Comparison of ENCODE assay signal across 11 cellular contexts in genomic region chr14:69002069-69002468, GRCh38. TPM values are rescaled to one million over a fixed set of nuclear protein-coding genes. Genes with fewer than 3 reads are reported as not detected.
DNase-seq lines count a peak whose midpoint lies in the region; ATAC-seq, FAIRE-seq and TF ChIP-seq lines count a peak whose summit lies in the region.
"Had no signal": no experiment of that assay in that cellular context is flagged by ENCODE, and none has a peak within 500 bp of the region (broad histone marks: within the 10 kb centered on the region; RNA-seq: fewer than 3 reads in every experiment).

No MANE protein-coding gene starts in this region.

- H2BK12ac ChIP-seq in H1 (ENCODE audit: low read depth, low read length), result no peak overlapping the region

- DNase-seq in EH (ENCODE audit: low read depth) (peak; percentile 46), NB4 (ENCODE audit: low read depth) (peak; percentile 22), H1 (ENCODE audit: low read depth in 1 of 2, low spot score in 2 of 2) (no peak), myocyte (ENCODE audit: low read depth) (peak; percentile 32), MG63 (no peak), KG1 (lab: John Stamatoyannopoulos, UW) (no peak)
- no peak for DNase-seq in activated CD4-positive, alpha-beta T cell treated with anti-CD3 and anti-CD28 coated beads, Interleukin-2, amount 50 U/mL, for 1 hour
- DNase-seq: naive B cell, NCI-H226 had no signal

- no peaks in the 10 kb centered on the region for H3K9me3 ChIP-seq in H1 (ENCODE audit: insufficient read depth in 2 of 2, low read depth in 1 of 2, low read length in 1 of 2)
- H3K9me3 ChIP-seq in MG63, result no peaks in the 10 kb centered on the region

- H3K4ac ChIP-seq in H1 (replicated peaks; ENCODE audit: insufficient read length, low read depth, low read length), result no peak overlapping the region

- TF ChIP-seq EP300 in H1 (IDR thresholded peaks at IDR 0.05; ENCODE audit: borderline replicate concordance in 1 of 2, low read depth in 2 of 2, low read length in 2 of 2), result no peak

- H2AK5ac ChIP-seq in H1 (ENCODE audit: low read depth, low read length), result no peak overlapping the region; the same call in 1 of the 2 replicates

- no peak overlapping the region for H3K9ac ChIP-seq in H1 (replicated peaks in 1 of 4; ENCODE audit: extremely low read depth in 1 of 4, low read depth in 3 of 4, low read length in 3 of 4)

- H3K18ac ChIP-seq in H1 (ENCODE audit: extremely low read depth, low read length), result no peak overlapping the region

- H4K5ac ChIP-seq in H1 (ENCODE audit: insufficient read length, low read depth, low read length), result no peak overlapping the region

- peak overlapping the region; percentile 32; the same call in 1 of the 2 replicates for H2BK15ac ChIP-seq in H1 (ENCODE audit: low read length)

- H4K8ac ChIP-seq in H1 (ENCODE audit: extremely low read depth, insufficient read depth, low read length), result no peak overlapping the region

- H2AFZ ChIP-seq in H1 (ENCODE audit: low read length), result no peak overlapping the region

- H4K91ac ChIP-seq in H1 (replicated peaks; ENCODE audit: insufficient read length, low read length), result no peak overlapping the region

- no peak overlapping the region for H2BK5ac ChIP-seq in H1 (ENCODE audit: low read depth, low read length)

- TF ChIP-seq CTCF in NB4 (IDR thresholded peaks at IDR 0.05; ENCODE audit: low read depth, low read length) (peak; percentile 25), H1 (IDR thresholded peaks at IDR 0.05; ENCODE audit: control extremely low read depth in 1 of 3, insufficient read depth in 1 of 3, low read depth in 1 of 3, low read length in 3 of 3) (peak; percentile 13 to 55 (median 30); a peak in 3 of 4 replicates)

- no peaks in the 10 kb centered on the region for H3K36me3 ChIP-seq in H1 (ENCODE audit: control insufficient read depth in 2 of 4, insufficient read depth in 4 of 4, low read length in 3 of 4)
- H3K36me3 ChIP-seq in MG63, result no peaks in the 10 kb centered on the region

- H4K20me1 ChIP-seq in H1 (replicated peaks in 1 of 2; ENCODE audit: control insufficient read depth in 1 of 2, insufficient read depth in 2 of 2, low read length in 2 of 2), result no peaks in the 10 kb centered on the region

- peak; percentile 38 to 57 for TF ChIP-seq RAD21 in H1 (IDR thresholded peaks at IDR 0.05 in 1 of 2, conservative IDR thresholded peaks at IDR 0.05 in 1 of 2; ENCODE audit: low read depth in 2 of 2, low read length in 2 of 2)

- no peaks in the 10 kb centered on the region for H3K79me1 ChIP-seq in H1 (ENCODE audit: low read depth, low read length)

- POLR2A ChIA-PET in H1 (lab: Charles Lee; ENCODE audit: partially characterized antibody), result interaction anchor here (1.3 to 2.5 kb wide), 3 partner anchors 22 to 27 kb away, joined by 4 to 12 read pairs (median 8); no protein-coding TSS in a partner anchor

- H3K79me2 ChIP-seq in H1 (ENCODE audit: control insufficient read depth in 1 of 2, insufficient read depth in 2 of 2, low read length in 2 of 2), result no peaks in the 10 kb centered on the region

- no peak for ATAC-seq in GM21528 (IDR thresholded peaks at IDR 0.05; ENCODE audit: low FRiP score, unreplicated experiment)

- peaks cover 3 to 18% (median 15%) of the 10 kb centered on the region in 4 experiments for H3K4me1 ChIP-seq in H1 (replicated peaks in 1 of 4; ENCODE audit: control insufficient read depth in 3 of 4, insufficient read depth in 4 of 4, low read length in 3 of 4)

- no peak overlapping the region for H3K4me2 ChIP-seq in H1 (ENCODE audit: insufficient read depth in 1 of 2, low read depth in 2 of 2, low read length in 2 of 2)

- no peak overlapping the region for H2BK120ac ChIP-seq in H1 (replicated peaks; ENCODE audit: low read depth, low read length)

- 87% methylated on average over 3 of the region's 3 CpGs; no CpG with 5 or more reads in 1 of the 2 experiments for WGBS in H1 (ENCODE audit: extremely low coverage in 1 of 2, insufficient coverage in 1 of 2, insufficient read length in 1 of 2, insufficient replicate concordance in 2 of 2, low coverage in 1 of 2, low lambda C conversion rate in 2 of 2, missing lambda C conversion rate in 1 of 2), 2 experiments

- H3K56ac ChIP-seq in H1 (replicated peaks; ENCODE audit: insufficient read length, low read depth, low read length), result no peak overlapping the region

- peak; percentile 50 for FAIRE-seq in H1 (lab: Jason Lieb, UNC)
- FAIRE-seq: endometrium had no signal

- no peak overlapping the region for H3K14ac ChIP-seq in H1 (ENCODE audit: insufficient read length)

- 0 out of 2 replicates have a peak overlapping the region, but pooled peaks have one; percentile 36 for H2BK20ac ChIP-seq in H1 (ENCODE audit: low read length)

- H3K23ac ChIP-seq in H1 (ENCODE audit: insufficient read length), result no peak overlapping the region

- H3K23me2 ChIP-seq in H1 (ENCODE audit: low read depth, low read length), result no peaks in the 10 kb centered on the region; the same call in 1 of the 2 replicates

- no peak for TF ChIP-seq POLR2A in NB4 (IDR thresholded peaks at IDR 0.05; ENCODE audit: extremely low read depth, insufficient read length)
- no peak for TF ChIP-seq POLR2A in H1 (IDR thresholded peaks at IDR 0.05; ENCODE audit: control extremely low read depth in 1 of 2, low read depth in 2 of 2, low read length in 2 of 2)

- H3K4me3 ChIP-seq in NB4 (ENCODE audit: low read depth, low read length) (no peak overlapping the region), H1 (ENCODE audit: extremely low read depth in 1 of 4, insufficient read depth in 2 of 4, low read depth in 3 of 4, low read length in 4 of 4) (no peak overlapping the region), MG63 (no peak overlapping the region)

- H3K27me3 ChIP-seq in H1 (replicated peaks in 1 of 4; ENCODE audit: control insufficient read depth in 3 of 4, extremely low read depth in 1 of 4, insufficient read depth in 3 of 4, low read length in 3 of 4) (no peaks in the 10 kb centered on the region), MG63 (no peaks in the 10 kb centered on the region)

- H3K27ac ChIP-seq in H1 (ENCODE audit: low read depth, low read length), result no peak overlapping the region

- CTCF ChIA-PET in H1 (lab: Charles Lee; ENCODE audit: partially characterized antibody), result interaction anchor here (0.5 to 4.8 kb wide), 23 partner anchors 10 to 1867 kb away, joined by 3 to 24 read pairs (median 4); no protein-coding TSS in a partner anchor

TF ChIP-seq in H1, 55 proteins besides CTCF, POLR2A, EP300 and RAD21 (continues in another document):
- no peak for TF ChIP-seq KDM5A (IDR thresholded peaks at IDR 0.05; ENCODE audit: low read length)
- TF ChIP-seq CBX8 (IDR thresholded peaks at IDR 0.05; ENCODE audit: borderline replicate concordance, low read depth, low read length), result no peak
- TF ChIP-seq MAFK (IDR thresholded peaks at IDR 0.05; ENCODE audit: low read depth, low read length), result no peak
- TF ChIP-seq TAF7 (optimal IDR thresholded peaks at IDR 0.05; ENCODE audit: borderline replicate concordance, low read depth, low read length), result no peak
- no peak for TF ChIP-seq ASH2L (IDR thresholded peaks at IDR 0.05; ENCODE audit: low read length)
- no peak for TF ChIP-seq GABPA (IDR thresholded peaks at IDR 0.05; ENCODE audit: borderline replicate concordance, insufficient read depth, low read length)
- no peak for TF ChIP-seq CTBP2 (IDR thresholded peaks at IDR 0.05; ENCODE audit: borderline replicate concordance, insufficient read depth, insufficient read length, low read length)
- no peak for TF ChIP-seq SP2 (IDR thresholded peaks at IDR 0.05; ENCODE audit: low read length)
- TF ChIP-seq JUN (IDR thresholded peaks at IDR 0.05; ENCODE audit: low read depth, low read length), result no peak
- no peak for TF ChIP-seq JUND (IDR thresholded peaks at IDR 0.05; ENCODE audit: low read length)

RNA-seq across cellular contexts. Expression of gene ACTN1, which starts 23.0 kb away (rescaled TPM):
- total RNA-seq in H1 (2021; fragmentation: NEBNext Ultra II Directional; extraction: Animal tissue kit (Norgen Biotek cat#: 25700)), result 253 and 262 TPM in 2 replicates
- polyA plus RNA-seq in H1 (2011; rRNA removed), result 236 and 302 TPM in 2 replicates
- 181 TPM for polyA plus RNA-seq in H1 (2011; cell fraction: cytosol; rRNA removed)
- 508 TPM for polyA plus RNA-seq in H1 (2011; cell fraction: nucleus; rRNA removed)
- polyA plus RNA-seq in H1 (2012, experiment 1 of 2), result 230 to 270 TPM (median 252 TPM) in 4 replicates
- polyA plus RNA-seq in H1 (2012, experiment 2 of 2), result 133 TPM
- polyA plus RNA-seq in H1 (2013, experiment 1 of 2), result 162 TPM
- 147 TPM for polyA plus RNA-seq in H1 (2013, experiment 2 of 2)
- 205 and 224 TPM in 2 replicates for polyA minus RNA-seq in H1 (2011; rRNA and poly(A)+ RNA removed)
- 222 TPM for polyA minus RNA-seq in H1 (2011; cell fraction: cytosol; rRNA and poly(A)+ RNA removed)
- polyA minus RNA-seq in H1 (2011; cell fraction: nucleus; rRNA and poly(A)+ RNA removed), result 201 TPM
- total RNA-seq in myocyte, result 171 and 188 TPM in 2 replicates
- 773 TPM for polyA plus RNA-seq in myocyte (2012)
- total RNA-seq in MG63 (2014; rRNA removed; shearing (Covaris generic); ENCODE audit: low replicate concordance), result 61.9 and 80.5 TPM in 2 replicates

Comparison
In these comparisons a context has a peak if more than half of its experiments do, and no peak if none do; other contexts are left out.
1. DNase-seq: peak in EH (single experiment), NB4 (single experiment) and myocyte (single experiment); none in H1 (0 of 2), MG63 (single experiment), KG1 (single experiment) and activated CD4-positive, alpha-beta T cell treated with anti-CD3 and anti-CD28 coated beads, Interleukin-2, amount 50 U/mL, for 1 hour (single experiment).